ENCODE assay signal across 10 cellular contexts in the genomic region with DNA sequence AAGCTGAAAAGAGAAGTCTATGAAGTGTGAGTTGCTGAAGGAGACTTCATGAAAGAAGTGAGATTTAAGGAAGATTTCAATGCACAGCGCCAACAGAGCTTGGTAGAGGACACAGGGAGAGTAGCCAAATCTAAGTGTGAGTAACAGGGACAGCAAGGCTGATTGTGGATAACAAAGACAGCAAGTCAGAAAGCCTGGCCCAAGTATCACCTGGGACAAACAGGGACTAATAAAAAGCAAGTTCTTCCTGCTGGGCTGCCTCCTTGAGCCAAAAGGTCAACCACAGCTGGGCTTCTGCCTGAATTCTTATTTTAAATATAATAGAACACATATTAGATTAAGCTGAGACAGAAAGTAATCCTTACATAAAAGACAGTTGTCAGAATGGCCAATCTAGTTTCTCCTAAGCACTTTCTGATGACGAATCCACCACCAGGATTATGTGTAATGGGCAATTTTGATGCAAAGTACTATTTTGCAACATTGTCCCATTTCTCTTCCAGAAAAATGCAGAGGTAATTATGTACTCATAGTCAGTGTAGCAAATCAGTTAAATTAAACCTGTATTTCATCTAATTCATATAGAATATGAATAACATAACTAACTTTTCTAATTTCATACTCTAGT.
A peak's percentile ranks its signal among the peaks of the same experiment; 100 is the strongest.
DNase-seq lines count a peak whose midpoint lies in the region; ATAC-seq, FAIRE-seq and TF ChIP-seq lines count a peak whose summit lies in the region.
"Had no signal": no experiment of that assay in that cellular context is flagged by ENCODE, and none has a peak within 500 bp of the region (broad histone marks: within the 10 kb centered on the region; RNA-seq: fewer than 3 reads in every experiment).

No MANE protein-coding gene starts in this region.

- no peak for TF ChIP-seq CTCF in C4-2B (conservative IDR thresholded peaks at IDR 0.05)
- TF ChIP-seq CTCF in HFFc6 (IDR thresholded peaks at IDR 0.05), result no peak

- no peaks in the 10 kb centered on the region; the same call in 1 of the 2 replicates for H3K36me3 Mint-ChIP-seq in HFFc6 (ENCODE audit: low read depth)

- peaks cover 71% of the 10 kb centered on the region for H3K4me1 Mint-ChIP-seq in HFFc6 (ENCODE audit: low read depth)

- H3K27me3 Mint-ChIP-seq in HFFc6 (ENCODE audit: insufficient read depth), result no peaks in the 10 kb centered on the region; the same call in 1 of the 2 replicates

- intact Hi-C loops in aorta (cut with DNase I), result loop anchor here in 1 of 2 donors (5.0 kb wide), 1 partner anchor 226 kb away; no protein-coding TSS in a partner anchor
- intact Hi-C loops in Right ventricle myocardium inferior (cut with DNase I), result loop anchor here (5.0 kb wide), 2 partner anchors 76 to 206 kb away; no protein-coding TSS in a partner anchor

- H3K27ac ChIP-seq in C4-2B (peak overlapping the region; percentile 53; the same call in 1 of the 2 replicates), aorta (ENCODE audit: low read depth in 1 of 2, low read length in 2 of 2) (no peak overlapping the region)

- H3K27ac Mint-ChIP-seq in HFFc6, result peak overlapping the region; percentile 30

- DNase-seq in HFFc6, result peak; percentile 17
- DNase-seq in left lobe of liver (ENCODE audit: low spot score), result no peak
- DNase-seq in Kasumi-1 (lab: John Stamatoyannopoulos, UW), result no peak
- DNase-seq in urothelium cell line (ENCODE audit: low spot score), result no peak
- no peak for DNase-seq in aorta
- DNase-seq in Right ventricle myocardium inferior (ENCODE audit: missing footprints), result no peak
- DNase-seq: NCI-H446 treated with DMSO at 0.1 percent for 48 hours had no signal

- H3K4me3 ChIP-seq in aorta (ENCODE audit: low read length in 2 of 2), result no peak overlapping the region

- ATAC-seq in SK-N-SH treated with all-trans-retinoic acid at 6 μM for 48 hours, result peak; percentile 9; the same call in 1 of the 3 replicates
- peak; percentile 50 for ATAC-seq in left lobe of liver
- no peak for ATAC-seq in aorta (ENCODE audit: low FRiP score)
- ATAC-seq in Right ventricle myocardium inferior, result no peak

- no peaks in the 10 kb centered on the region for H3K9me3 Mint-ChIP-seq in HFFc6
- H3K9me3 Mint-ChIP-seq: T-helper 2 cell treated with Interferon-gamma antibody and Interleukin-4, amounts not matched to agents 5 μg/mL and 100 μg/mL, for 36 hours had no signal

- H3K9me3 ChIP-seq in aorta (ENCODE audit: control insufficient read depth, low read length), result no peaks in the 10 kb centered on the region

- H3K4me1 ChIP-seq in aorta (ENCODE audit: control insufficient read depth in 1 of 2, insufficient read depth in 2 of 2, low read length in 2 of 2), result peaks cover 6% of the 10 kb centered on the region in 2 donors

- no peaks in the 10 kb centered on the region for H3K27me3 ChIP-seq in aorta (ENCODE audit: control insufficient read depth in 1 of 2, insufficient read depth in 2 of 2, low read length in 1 of 2)

- no peak overlapping the region for H3K4me3 Mint-ChIP-seq in HFFc6

- FAIRE-seq in urothelium cell line (lab: Jason Lieb, UNC), result no peak

- 94 to 97% methylated on average over 2 of the region's 2 CpGs for whole genome bisulfite sequencing in aorta, 2 donors

- H3K36me3 ChIP-seq in aorta (ENCODE audit: control insufficient read depth in 1 of 2, insufficient read depth in 2 of 2, low read length in 1 of 2), result no peaks in the 10 kb centered on the region

TF ChIP-seq in SK-N-SH treated with all-trans-retinoic acid at 6 μM for 48 hours, 23 proteins besides CTCF, POLR2A, EP300 and RAD21:
- no peak for TF ChIP-seq ZNF8 (CRISPR knock-in tag; IDR thresholded peaks at IDR 0.05)
- TF ChIP-seq RARB (CRISPR knock-in tag; IDR thresholded peaks at IDR 0.05), result no peak
- TF ChIP-seq ZFP3 (CRISPR knock-in tag; IDR thresholded peaks at IDR 0.05), result no peak
- TF ChIP-seq, protein P1, sequence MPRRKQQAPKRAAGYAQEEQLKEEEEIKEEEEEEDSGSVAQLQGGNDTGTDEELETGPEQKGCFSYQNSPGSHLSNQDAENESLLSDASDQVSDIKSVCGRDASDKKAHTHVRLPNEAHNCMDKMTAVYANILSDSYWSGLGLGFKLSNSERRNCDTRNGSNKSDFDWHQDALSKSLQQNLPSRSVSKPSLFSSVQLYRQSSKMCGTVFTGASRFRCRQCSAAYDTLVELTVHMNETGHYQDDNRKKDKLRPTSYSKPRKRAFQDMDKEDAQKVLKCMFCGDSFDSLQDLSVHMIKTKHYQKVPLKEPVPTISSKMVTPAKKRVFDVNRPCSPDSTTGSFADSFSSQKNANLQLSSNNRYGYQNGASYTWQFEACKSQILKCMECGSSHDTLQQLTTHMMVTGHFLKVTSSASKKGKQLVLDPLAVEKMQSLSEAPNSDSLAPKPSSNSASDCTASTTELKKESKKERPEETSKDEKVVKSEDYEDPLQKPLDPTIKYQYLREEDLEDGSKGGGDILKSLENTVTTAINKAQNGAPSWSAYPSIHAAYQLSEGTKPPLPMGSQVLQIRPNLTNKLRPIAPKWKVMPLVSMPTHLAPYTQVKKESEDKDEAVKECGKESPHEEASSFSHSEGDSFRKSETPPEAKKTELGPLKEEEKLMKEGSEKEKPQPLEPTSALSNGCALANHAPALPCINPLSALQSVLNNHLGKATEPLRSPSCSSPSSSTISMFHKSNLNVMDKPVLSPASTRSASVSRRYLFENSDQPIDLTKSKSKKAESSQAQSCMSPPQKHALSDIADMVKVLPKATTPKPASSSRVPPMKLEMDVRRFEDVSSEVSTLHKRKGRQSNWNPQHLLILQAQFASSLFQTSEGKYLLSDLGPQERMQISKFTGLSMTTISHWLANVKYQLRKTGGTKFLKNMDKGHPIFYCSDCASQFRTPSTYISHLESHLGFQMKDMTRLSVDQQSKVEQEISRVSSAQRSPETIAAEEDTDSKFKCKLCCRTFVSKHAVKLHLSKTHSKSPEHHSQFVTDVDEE (CRISPR knock-in tag; IDR thresholded peaks at IDR 0.05), result no peak
- TF ChIP-seq PPARA (CRISPR knock-in tag; IDR thresholded peaks at IDR 0.05; ENCODE audit: borderline replicate concordance), result no peak
- TF ChIP-seq ARNTL (CRISPR knock-in tag; IDR thresholded peaks at IDR 0.05; ENCODE audit: borderline replicate concordance, low read depth), result no peak
- no peak for TF ChIP-seq ISL1 (CRISPR knock-in tag; IDR thresholded peaks at IDR 0.05)
- TF ChIP-seq ZNF70 (CRISPR knock-in tag; IDR thresholded peaks at IDR 0.05), result no peak
- no peak for TF ChIP-seq BACH2 (CRISPR knock-in tag; IDR thresholded peaks at IDR 0.05; ENCODE audit: borderline replicate concordance)
- TF ChIP-seq, protein P2, sequence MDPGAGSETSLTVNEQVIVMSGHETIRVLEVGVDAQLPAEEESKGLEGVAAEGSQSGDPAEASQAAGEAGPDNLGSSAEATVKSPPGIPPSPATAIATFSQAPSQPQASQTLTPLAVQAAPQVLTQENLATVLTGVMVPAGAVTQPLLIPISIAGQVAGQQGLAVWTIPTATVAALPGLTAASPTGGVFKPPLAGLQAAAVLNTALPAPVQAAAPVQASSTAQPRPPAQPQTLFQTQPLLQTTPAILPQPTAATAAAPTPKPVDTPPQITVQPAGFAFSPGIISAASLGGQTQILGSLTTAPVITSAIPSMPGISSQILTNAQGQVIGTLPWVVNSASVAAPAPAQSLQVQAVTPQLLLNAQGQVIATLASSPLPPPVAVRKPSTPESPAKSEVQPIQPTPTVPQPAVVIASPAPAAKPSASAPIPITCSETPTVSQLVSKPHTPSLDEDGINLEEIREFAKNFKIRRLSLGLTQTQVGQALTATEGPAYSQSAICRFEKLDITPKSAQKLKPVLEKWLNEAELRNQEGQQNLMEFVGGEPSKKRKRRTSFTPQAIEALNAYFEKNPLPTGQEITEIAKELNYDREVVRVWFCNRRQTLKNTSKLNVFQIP (CRISPR knock-in tag; IDR thresholded peaks at IDR 0.05; ENCODE audit: borderline replicate concordance, low read depth), result no peak

Comparison
In these comparisons a context has a peak if more than half of its experiments do, and no peak if none do; other contexts are left out.
1. ATAC-seq: peak in SK-N-SH treated with all-trans-retinoic acid at 6 μM for 48 hours (single experiment) and left lobe of liver (single experiment); none in aorta (single experiment) and Right ventricle myocardium inferior (single experiment).